26 cellular contexts compared by ENCODE assay signal in the genomic region with DNA sequence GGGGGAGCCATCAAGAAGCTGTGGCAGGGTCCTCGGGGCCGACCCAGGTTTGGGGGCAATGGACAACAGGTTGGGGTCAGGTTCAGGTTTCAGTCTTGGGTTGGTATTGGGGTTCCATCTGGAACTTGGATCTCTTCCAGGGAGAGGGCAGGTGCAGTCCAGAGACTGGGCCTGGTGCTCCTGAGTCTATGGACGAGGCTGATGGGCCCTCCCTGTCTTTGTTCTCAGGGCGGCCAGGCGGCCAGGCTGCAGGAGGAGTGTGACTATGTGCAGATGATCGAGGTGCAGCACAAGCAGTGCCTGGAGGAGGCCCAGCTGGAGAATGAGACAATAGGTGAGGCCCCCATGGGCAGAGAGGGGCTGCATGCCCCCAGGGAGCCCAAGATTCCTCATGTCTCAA. TPM values are rescaled to one million over a fixed set of nuclear protein-coding genes. Genes with fewer than 3 reads are reported as not detected.
DNase-seq lines count a peak whose midpoint lies in the region; ATAC-seq and TF ChIP-seq lines count a peak whose summit lies in the region.
"Had no signal": no experiment of that assay in that cellular context is flagged by ENCODE, and none has a peak within 500 bp of the region (broad histone marks: within the 10 kb centered on the region; RNA-seq: fewer than 3 reads in every experiment).

No MANE protein-coding gene starts in this region.

- no peaks in the 10 kb centered on the region for H3K9me3 ChIP-seq in upper lobe of left lung
- no peaks in the 10 kb centered on the region for H3K9me3 ChIP-seq in smooth muscle cell (replicated peaks; ENCODE audit: low read depth)
- H3K9me3 ChIP-seq: Peyer's patch had no signal

- no peak for ATAC-seq in activated naive CD8-positive, alpha-beta T cell treated with anti-CD3 and anti-CD28 coated beads, Interleukin-2, amount 10 ng/mL, durations not matched to agents 7 days and 5 days (ENCODE audit: low read depth)
- ATAC-seq in activated T-helper 17 cell treated with anti-CD3 and anti-CD28 coated beads, Interleukin-2, amount 50 U/mL, for 72 hours (replicated peaks), result no peak
- ATAC-seq in naive thymus-derived CD8-positive, alpha-beta T cell, result no peak
- ATAC-seq in upper lobe of left lung (ENCODE audit: low FRiP score in 2 of 2) (no peak), HG02759 (IDR thresholded peaks at IDR 0.05; ENCODE audit: unreplicated experiment) (no peak)
- ATAC-seq: GM12878, HCT116 had no signal

- no peak for DNase-seq in activated naive CD8-positive, alpha-beta T cell treated with anti-CD3 and anti-CD28 coated beads, Interleukin-2, amount 10 ng/mL, durations not matched to agents 7 days and 5 days
- DNase-seq in activated naive CD8-positive, alpha-beta T cell treated with anti-CD3 and anti-CD28 coated beads for 36 hours, result no peak
- DNase-seq in naive thymus-derived CD8-positive, alpha-beta T cell, result no peak
- no peak for DNase-seq in upper lobe of left lung
- no peak for DNase-seq in smooth muscle cell (lab: John Stamatoyannopoulos, UW; ENCODE audit: unreplicated experiment)
- DNase-seq in SW480 (ENCODE audit: low spot score), result no peak
- DNase-seq: Calu3; CD4-positive, alpha-beta memory T cell; GOT3; MM.1S; NCI-H1092; NCI-H1436 treated with DMSO at 0.1 percent for 48 hours; NCI-H2029 treated with DMSO at 0.1 percent for 48 hours; NCI-H2171 treated with DMSO at 0.1 percent for 48 hours; NCI-H446 treated with DMSO at 0.1 percent for 48 hours; NCI-H748 treated with DMSO at 0.1 percent for 48 hours; NK-92 treated with Interleukin-12 subunit alpha and Interleukin-12 subunit beta, amount 100 ng/mL, for 24 hours; Peyer's patch; SHP77 had no signal

- H3F3A ChIP-seq in smooth muscle cell (ENCODE audit: low read depth), result no peaks in the 10 kb centered on the region

- H3K4me3 Mint-ChIP-seq in activated naive CD8-positive, alpha-beta T cell treated with anti-CD3 and anti-CD28 coated beads, Interleukin-2, amount 10 ng/mL, durations not matched to agents 7 days and 5 days, result no peak overlapping the region
- H3K4me3 Mint-ChIP-seq in activated naive CD8-positive, alpha-beta T cell treated with anti-CD3 and anti-CD28 coated beads for 36 hours, result no peak overlapping the region
- H3K4me3 Mint-ChIP-seq in activated T-helper 17 cell treated with anti-CD3 and anti-CD28 coated beads, Interleukin-2, amount 50 U/mL, for 72 hours, result no peak overlapping the region
- H3K4me3 Mint-ChIP-seq in naive thymus-derived CD8-positive, alpha-beta T cell, result no peak overlapping the region
- H3K4me3 Mint-ChIP-seq: B cell; CD4-positive, alpha-beta memory T cell had no signal

- H3K36me3 ChIP-seq in upper lobe of left lung, result peaks cover 0 to 66% (median 5%) of the 10 kb centered on the region in 4 donors
- no peaks in the 10 kb centered on the region for H3K36me3 ChIP-seq in smooth muscle cell (ENCODE audit: low read depth)
- H3K36me3 ChIP-seq: Peyer's patch had no signal

- H3K27ac Mint-ChIP-seq in activated naive CD8-positive, alpha-beta T cell treated with anti-CD3 and anti-CD28 coated beads, Interleukin-2, amount 10 ng/mL, durations not matched to agents 7 days and 5 days, result peak overlapping the region; percentile 4
- H3K27ac Mint-ChIP-seq in activated naive CD8-positive, alpha-beta T cell treated with anti-CD3 and anti-CD28 coated beads for 36 hours, result no peak overlapping the region
- peak overlapping the region; percentile 73 for H3K27ac Mint-ChIP-seq in activated T-helper 17 cell treated with anti-CD3 and anti-CD28 coated beads, Interleukin-2, amount 50 U/mL, for 72 hours
- H3K27ac Mint-ChIP-seq in naive thymus-derived CD8-positive, alpha-beta T cell, result peak overlapping the region in 6 of 10 donors; percentile 14 to 82 (median 50)
- H3K27ac Mint-ChIP-seq: B cell had no signal

- POLR2A ChIA-PET in activated naive CD8-positive, alpha-beta T cell treated with anti-CD3 and anti-CD28 coated beads, Interleukin-2, amount 10 ng/mL, durations not matched to agents 7 days and 5 days (lab: Charles Lee), result interaction anchor here (1.4 kb wide), 1 partner anchor 11 kb away, joined by 6 read pairs; the partner anchor contains the start of gene VIPR1
- POLR2A ChIA-PET in naive thymus-derived CD8-positive, alpha-beta T cell (lab: Charles Lee), result interaction anchor here (1.5 to 2.2 kb wide), 2 partner anchors 11 to 13 kb away, joined by 3 to 8 read pairs; partner anchors contain the start of gene VIPR1

- peaks cover 4% of the 10 kb centered on the region for H3K36me3 Mint-ChIP-seq in activated naive CD8-positive, alpha-beta T cell treated with anti-CD3 and anti-CD28 coated beads, Interleukin-2, amount 10 ng/mL, durations not matched to agents 7 days and 5 days
- H3K36me3 Mint-ChIP-seq in activated naive CD8-positive, alpha-beta T cell treated with anti-CD3 and anti-CD28 coated beads for 36 hours, result no peaks in the 10 kb centered on the region
- H3K36me3 Mint-ChIP-seq in activated T-helper 17 cell treated with anti-CD3 and anti-CD28 coated beads, Interleukin-2, amount 50 U/mL, for 72 hours (ENCODE audit: low read depth), result no peaks in the 10 kb centered on the region
- peaks cover 0 to 46% (median 0%) of the 10 kb centered on the region in 3 donors for H3K36me3 Mint-ChIP-seq in naive thymus-derived CD8-positive, alpha-beta T cell

- H3K4me1 Mint-ChIP-seq in activated naive CD8-positive, alpha-beta T cell treated with anti-CD3 and anti-CD28 coated beads, Interleukin-2, amount 10 ng/mL, durations not matched to agents 7 days and 5 days, result peaks cover 15% of the 10 kb centered on the region
- H3K4me1 Mint-ChIP-seq in activated naive CD8-positive, alpha-beta T cell treated with anti-CD3 and anti-CD28 coated beads for 36 hours, result peaks cover 17% of the 10 kb centered on the region
- peaks cover 21% of the 10 kb centered on the region for H3K4me1 Mint-ChIP-seq in activated T-helper 17 cell treated with anti-CD3 and anti-CD28 coated beads, Interleukin-2, amount 50 U/mL, for 72 hours
- peaks cover 43 to 59% (median 50%) of the 10 kb centered on the region in 4 donors for H3K4me1 Mint-ChIP-seq in naive thymus-derived CD8-positive, alpha-beta T cell

- 80 to 85% methylated on average over 5 to 6 of the region's 6 CpGs for WGBS in upper lobe of left lung, 2 donors
- 93% methylated on average over 6 of the region's 6 CpGs for WGBS in smooth muscle cell (ENCODE audit: low lambda C conversion rate)

- no peaks in the 10 kb centered on the region for H3K27me3 Mint-ChIP-seq in activated naive CD8-positive, alpha-beta T cell treated with anti-CD3 and anti-CD28 coated beads, Interleukin-2, amount 10 ng/mL, durations not matched to agents 7 days and 5 days
- no peaks in the 10 kb centered on the region for H3K27me3 Mint-ChIP-seq in activated naive CD8-positive, alpha-beta T cell treated with anti-CD3 and anti-CD28 coated beads for 36 hours
- no peaks in the 10 kb centered on the region for H3K27me3 Mint-ChIP-seq in activated T-helper 17 cell treated with anti-CD3 and anti-CD28 coated beads, Interleukin-2, amount 50 U/mL, for 72 hours
- H3K27me3 Mint-ChIP-seq in naive thymus-derived CD8-positive, alpha-beta T cell, result no peaks in the 10 kb centered on the region
- H3K27me3 Mint-ChIP-seq: B cell; CD4-positive, alpha-beta memory T cell had no signal

- TF ChIP-seq CTCF in upper lobe of left lung (IDR thresholded peaks at IDR 0.05) (no peak), smooth muscle cell (IDR thresholded peaks at IDR 0.05; ENCODE audit: borderline replicate concordance, insufficient read depth, poor library complexity, severe bottlenecking) (no peak)

- no peak overlapping the region for H2AFZ ChIP-seq in smooth muscle cell (ENCODE audit: low read depth)

- H3K9me3 Mint-ChIP-seq in activated naive CD8-positive, alpha-beta T cell treated with anti-CD3 and anti-CD28 coated beads, Interleukin-2, amount 10 ng/mL, durations not matched to agents 7 days and 5 days, result no peaks in the 10 kb centered on the region
- H3K9me3 Mint-ChIP-seq in activated naive CD8-positive, alpha-beta T cell treated with anti-CD3 and anti-CD28 coated beads for 36 hours, result no peaks in the 10 kb centered on the region
- H3K9me3 Mint-ChIP-seq in activated T-helper 17 cell treated with anti-CD3 and anti-CD28 coated beads, Interleukin-2, amount 50 U/mL, for 72 hours, result no peaks in the 10 kb centered on the region
- H3K9me3 Mint-ChIP-seq in naive thymus-derived CD8-positive, alpha-beta T cell, result no peaks in the 10 kb centered on the region
- H3K9me3 Mint-ChIP-seq: CD4-positive, alpha-beta memory T cell had no signal

- no peak for TF ChIP-seq EP300 in upper lobe of left lung (IDR thresholded peaks at IDR 0.05)

- no peaks in the 10 kb centered on the region for H3K79me2 ChIP-seq in smooth muscle cell (ENCODE audit: low read depth)

- H3K4me1 ChIP-seq in upper lobe of left lung (peaks cover 49 to 87% (median 68%) of the 10 kb centered on the region in 4 donors), smooth muscle cell (ENCODE audit: low read depth) (no peaks in the 10 kb centered on the region)

- H3K4me2 ChIP-seq in smooth muscle cell, result no peak overlapping the region

- peak overlapping the region; percentile 16 to 93 (median 82) for H3K27ac ChIP-seq in upper lobe of left lung
- H3K27ac ChIP-seq in smooth muscle cell (ENCODE audit: low read depth), result no peak overlapping the region

- TF ChIP-seq POLR2A in upper lobe of left lung (IDR thresholded peaks at IDR 0.05), result no peak

- H3K4me3 ChIP-seq in upper lobe of left lung (no peak overlapping the region), smooth muscle cell (no peak overlapping the region)
- H3K4me3 ChIP-seq: GM12878, Peyer's patch had no signal

- no peak overlapping the region for H3K9ac ChIP-seq in smooth muscle cell (ENCODE audit: low read depth)

- H3K27me3 ChIP-seq in upper lobe of left lung (no peaks in the 10 kb centered on the region), smooth muscle cell (ENCODE audit: low read depth) (no peaks in the 10 kb centered on the region)
- H3K27me3 ChIP-seq: Peyer's patch had no signal

- H4K20me1 ChIP-seq in smooth muscle cell (ENCODE audit: low read depth), result no peaks in the 10 kb centered on the region

RNA-seq across cellular contexts. Expression of gene VIPR1, which starts 11.1 kb away (rescaled TPM):
- total RNA-seq in activated naive CD8-positive, alpha-beta T cell treated with anti-CD3 and anti-CD28 coated beads, Interleukin-2, amount 10 ng/mL, durations not matched to agents 7 days and 5 days, result 10 to 100 TPM; 22.3 to 26.9 TPM
- 1 to 10 TPM; 6.0 to 6.6 TPM for total RNA-seq in activated naive CD8-positive, alpha-beta T cell treated with anti-CD3 and anti-CD28 coated beads for 36 hours
- total RNA-seq in activated T-helper 17 cell treated with anti-CD3 and anti-CD28 coated beads, Interleukin-2, amount 50 U/mL, for 72 hours, result 10 to 100 TPM in 1 of 2 donors, 1 to 10 TPM in 1; 1.9 to 12.1 TPM
- total RNA-seq in naive thymus-derived CD8-positive, alpha-beta T cell, result 100 to 1,000 TPM; 122 TPM
- 10 to 100 TPM; 16.2 to 40.3 (median 28.8) TPM for polyA plus RNA-seq in naive thymus-derived CD8-positive, alpha-beta T cell
- 100 to 1,000 TPM in 4 of 6 donors, 10 to 100 TPM in 2; 92.6 to 577 (median 198) TPM for total RNA-seq in upper lobe of left lung
- 0.22 and 1.3 TPM in 2 replicates for total RNA-seq in smooth muscle cell
- 0.86 and 3.9 TPM in 2 replicates for polyA plus RNA-seq in smooth muscle cell
- total RNA-seq: A172, LHCN-M2 had no signal
